ENCODE assay signal across 1 cellular context in the genomic region with DNA sequence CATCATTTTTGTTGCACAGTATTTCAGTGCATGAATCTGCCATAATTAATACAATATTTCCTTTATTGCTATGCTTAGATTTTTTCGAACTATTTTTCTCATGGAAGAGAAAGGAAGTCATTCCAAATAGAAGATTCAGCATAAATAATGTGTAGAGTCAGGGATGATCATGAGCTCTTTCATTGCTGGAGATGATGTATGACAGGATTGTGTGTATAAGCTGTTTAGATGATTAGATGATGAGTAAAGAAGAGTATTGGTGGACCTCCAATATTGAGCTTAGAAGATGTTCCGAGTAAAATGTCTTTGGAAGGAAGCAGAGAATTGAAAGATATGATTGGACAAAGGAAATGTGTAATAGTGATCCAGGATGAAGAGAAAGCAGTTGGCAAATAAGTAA.
TF ChIP-seq lines count a peak whose summit lies in the region.

No MANE protein-coding gene starts in this region.

TF ChIP-seq in IMR-90, 13 proteins besides CTCF, POLR2A, EP300 and RAD21 (continued from another document):
- no peak for TF ChIP-seq MAZ (IDR thresholded peaks at IDR 0.05; ENCODE audit: borderline replicate concordance, low read depth, low read length)
